In the genomic region with DNA sequence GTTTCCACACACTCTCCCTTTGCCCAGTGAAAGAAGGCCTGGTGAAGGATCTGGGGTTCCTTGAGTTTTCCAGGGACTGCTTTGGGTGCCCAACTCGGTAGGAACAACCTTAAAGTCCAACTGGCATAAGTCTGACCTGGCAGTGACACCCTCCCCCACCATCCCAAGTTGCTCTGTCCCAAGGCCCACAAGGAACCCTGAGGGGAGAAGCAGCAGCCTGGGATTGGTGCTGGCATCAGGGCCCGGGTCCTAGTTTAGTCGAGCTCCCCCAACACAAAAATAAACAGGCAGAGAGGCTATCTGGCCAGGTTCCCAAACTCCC, we compare ENCODE assay signal across 1 cellular context.
TF ChIP-seq lines count a peak whose summit lies in the region.

No MANE protein-coding gene starts in this region.

TF ChIP-seq in HepG2, 621 proteins besides CTCF, POLR2A, EP300 and RAD21:
- TF ChIP-seq SAP130 (CRISPR knock-in tag; IDR thresholded peaks at IDR 0.05; ENCODE audit: low read depth): 0 out of 2 replicates have a peak, but pooled peaks have one; percentile 8
- no peak for TF ChIP-seq ZNF451 (CRISPR knock-in tag; IDR thresholded peaks at IDR 0.05)
- no peak for TF ChIP-seq ZNF709 (CRISPR knock-in tag; IDR thresholded peaks at IDR 0.05)
- no peak for TF ChIP-seq ZNF569 (CRISPR knock-in tag; IDR thresholded peaks at IDR 0.05; ENCODE audit: borderline replicate concordance)
- TF ChIP-seq ZMAT3 (CRISPR knock-in tag; conservative IDR thresholded peaks at IDR 0.05): 0 out of 2 replicates have a peak, but pooled peaks have one; percentile 27
